19 cellular contexts compared by ENCODE assay signal in the genomic region with DNA sequence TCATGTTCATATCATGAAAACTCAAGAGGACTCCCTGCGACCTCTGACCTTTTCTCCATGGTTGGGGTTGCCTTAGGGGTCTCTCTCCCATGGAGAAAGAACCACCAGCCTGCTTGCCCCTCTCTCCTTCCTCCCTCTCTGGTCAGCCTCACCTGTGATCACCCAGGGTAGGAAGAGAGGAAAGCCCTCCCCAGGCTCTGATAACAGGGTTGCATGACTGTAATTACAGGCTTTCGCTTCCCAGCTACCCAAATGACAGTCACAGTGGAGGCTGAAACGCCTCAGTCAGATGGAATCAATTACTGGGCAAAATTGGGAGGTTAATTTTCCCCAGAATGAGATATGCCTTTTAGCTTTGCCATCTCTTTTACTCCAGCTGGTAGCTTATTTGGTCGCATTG.
A peak's percentile ranks its signal among the peaks of the same experiment; 100 is the strongest.
DNase-seq lines count a peak whose midpoint lies in the region; ATAC-seq, FAIRE-seq and TF ChIP-seq lines count a peak whose summit lies in the region.
"Had no signal": no experiment of that assay in that cellular context is flagged by ENCODE, and none has a peak within 500 bp of the region (broad histone marks: within the 10 kb centered on the region; RNA-seq: fewer than 3 reads in every experiment).

No MANE protein-coding gene starts in this region.

- H3K4ac ChIP-seq in mesendoderm (ENCODE audit: low read depth, low read length): no peak overlapping the region

- no peaks in the 10 kb centered on the region for H3K9me2 ChIP-seq in SK-N-SH

- POLR2A ChIA-PET in SK-N-SH (lab: Yijun Ruan, JAX): interaction anchor here (1.2 to 1.4 kb wide), 2 partner anchors 14 to 154 kb away, joined by 3 to 5 read pairs; no protein-coding TSS in a partner anchor

- TF ChIP-seq RAD21 in SK-N-SH (IDR thresholded peaks at IDR 0.05; ENCODE audit: low read length): peak; percentile 43

- no peak overlapping the region for H3K27ac Mint-ChIP-seq in Calu3 (ENCODE audit: unreplicated experiment)
- H3K27ac Mint-ChIP-seq: CD8-positive, alpha-beta memory T cell; T-helper 17 cell had no signal

- no peaks in the 10 kb centered on the region for H3K27me3 Mint-ChIP-seq in Calu3 (ENCODE audit: unreplicated experiment)
- H3K27me3 Mint-ChIP-seq: IgD-negative memory B cell, T-helper 17 cell had no signal

- no peak overlapping the region for H3K4me3 Mint-ChIP-seq in Calu3 (ENCODE audit: low read depth, unreplicated experiment)
- H3K4me3 Mint-ChIP-seq: CD8-positive, alpha-beta memory T cell; IgD-negative memory B cell; T-helper 17 cell had no signal

- DNase-seq in COR-L47 (lab: John Stamatoyannopoulos, UW) (peak; percentile 65), NCI-H1417 treated with DMSO at 0.1 percent for 48 hours (lab: John Stamatoyannopoulos, UW) (peak; percentile 54), SK-N-SH (peak; percentile 81), mesendoderm (peak; percentile 44), Calu3 (no peak), GM12892 (ENCODE audit: insufficient read length) (no peak)
- DNase-seq: CD8-positive, alpha-beta memory T cell; DMS 273 treated with DMSO at 0.1 percent for 48 hours; NCI-H2029; NCI-H345; NCI-H774; Peyer's patch; Right ventricle myocardium superior; T-helper 17 cell had no signal

- ATAC-seq in GM18858 (IDR thresholded peaks at IDR 0.05; ENCODE audit: unreplicated experiment): no peak
- no peak for ATAC-seq in HG02981 (IDR thresholded peaks at IDR 0.05; ENCODE audit: unreplicated experiment)
- ATAC-seq: HCT116, T-helper 17 cell had no signal

- no peaks in the 10 kb centered on the region for H3K36me3 Mint-ChIP-seq in Calu3 (ENCODE audit: insufficient read depth, unreplicated experiment)
- H3K36me3 Mint-ChIP-seq: CD8-positive, alpha-beta memory T cell; IgD-negative memory B cell had no signal

- H3K4me1 ChIP-seq in SK-N-SH (ENCODE audit: control insufficient read depth in 1 of 2, insufficient read depth in 2 of 2, low read depth in 1 of 2, low read length in 1 of 2) (peaks cover 0 to 14% of the 10 kb centered on the region in 2 experiments; a peak in 2 of 4 replicates), mesendoderm (ENCODE audit: control insufficient read depth, low read depth, low read length) (no peaks in the 10 kb centered on the region)
- H3K4me1 ChIP-seq: Peyer's patch had no signal

- H3K9me3 ChIP-seq in SK-N-SH: no peaks in the 10 kb centered on the region
- H3K9me3 ChIP-seq: Peyer's patch had no signal

- H2AFZ ChIP-seq in SK-N-SH (ENCODE audit: low read depth): no peak overlapping the region

- no peaks in the 10 kb centered on the region for H3K27me3 ChIP-seq in SK-N-SH (ENCODE audit: insufficient read depth)
- H3K27me3 ChIP-seq in mesendoderm (ENCODE audit: insufficient read depth, low read length, poor library complexity): no peaks in the 10 kb centered on the region
- H3K27me3 ChIP-seq: Peyer's patch had no signal

- no peaks in the 10 kb centered on the region for H3K79me1 ChIP-seq in mesendoderm (ENCODE audit: low read length)

- no peaks in the 10 kb centered on the region for H3K36me3 ChIP-seq in SK-N-SH (replicated peaks in 1 of 2; ENCODE audit: control insufficient read depth in 1 of 2, insufficient read depth in 2 of 2, low read length in 1 of 2)
- H3K36me3 ChIP-seq in mesendoderm (ENCODE audit: control insufficient read depth, insufficient read depth, low read length): no peaks in the 10 kb centered on the region
- H3K36me3 ChIP-seq: Peyer's patch had no signal

- H3F3A ChIP-seq in SK-N-SH (replicated peaks; ENCODE audit: insufficient read depth): no peaks in the 10 kb centered on the region

- no peak overlapping the region for H2BK5ac ChIP-seq in mesendoderm (ENCODE audit: low read length)

- H3K27ac ChIP-seq in SK-N-SH (ENCODE audit: low read depth in 2 of 2, low read length in 1 of 2) (peak overlapping the region in 1 of 2 experiments; percentile 93; a peak in 2 of 4 replicates), mesendoderm (ENCODE audit: low read depth, low read length) (no peak overlapping the region)
- H3K27ac ChIP-seq: Peyer's patch had no signal

- intact Hi-C loops in Calu3 (cut with micrococcal nuclease; ENCODE audit: unreplicated experiment): no loop called here

- TF ChIP-seq CTCF in SK-N-SH (IDR thresholded peaks at IDR 0.05): no peak
- no peak for TF ChIP-seq CTCF in Calu3 (IDR thresholded peaks at IDR 0.05; ENCODE audit: unreplicated experiment)

- no peak overlapping the region for H3K56ac ChIP-seq in mesendoderm (ENCODE audit: low read length)

- TF ChIP-seq EP300 in SK-N-SH (IDR thresholded peaks at IDR 0.05; ENCODE audit: borderline replicate concordance in 1 of 2, low read depth in 1 of 2, low read length in 1 of 2): peak in 1 of 2 experiments; percentile 81; a peak in 2 of 4 replicates

- H3K4me3 ChIP-seq in SK-N-SH (ENCODE audit: low read depth in 2 of 2, low read length in 1 of 2) (no peak overlapping the region; a peak in 1 of 4 replicates), mesendoderm (ENCODE audit: low read length) (no peak overlapping the region)
- H3K4me3 ChIP-seq: Peyer's patch had no signal

- no peaks in the 10 kb centered on the region for H3K4me1 Mint-ChIP-seq in Calu3 (ENCODE audit: low read depth, unreplicated experiment)
- H3K4me1 Mint-ChIP-seq: CD8-positive, alpha-beta memory T cell; IgD-negative memory B cell; T-helper 17 cell had no signal

- H3K9ac ChIP-seq in SK-N-SH (no peak overlapping the region), mesendoderm (ENCODE audit: low read length) (no peak overlapping the region)

- H2BK15ac ChIP-seq in mesendoderm (replicated peaks; ENCODE audit: low read depth): no peak overlapping the region

- no peaks in the 10 kb centered on the region for H4K20me1 ChIP-seq in SK-N-SH (ENCODE audit: insufficient read depth)

- 30% methylated on average over 4 of the region's 4 CpGs for WGBS in SK-N-SH (ENCODE audit: low lambda C conversion rate)
- WGBS in mesendoderm (ENCODE audit: extremely low coverage, insufficient coverage, low lambda C conversion rate): no CpG with 5 or more reads among the region's 4 CpGs

- no peak overlapping the region for H2AK5ac ChIP-seq in mesendoderm (ENCODE audit: low read length)

- no peak overlapping the region for H2BK120ac ChIP-seq in mesendoderm (ENCODE audit: low read depth, low read length)

- FAIRE-seq in GM12892 (lab: Jason Lieb, UNC): no peak
- FAIRE-seq: GM18507 had no signal

- no TSS peak for BruUV-seq in Calu3 (replicated peaks; lab: Mats Ljungman, UMichigan)

- CTCF ChIA-PET in SK-N-SH (lab: Yijun Ruan, JAX): interaction anchor here (0.7 to 1.5 kb wide), 11 partner anchors 9 to 685 kb away, joined by 3 to 5 read pairs (median 3); no protein-coding TSS in a partner anchor
- CTCF ChIA-PET in Calu3 (lab: Charles Lee): interaction anchor here (0.5 kb wide), 1 partner anchor 1044 kb away, joined by 4 read pairs; no protein-coding TSS in a partner anchor

- no peak overlapping the region for H4K5ac ChIP-seq in mesendoderm (ENCODE audit: low read length)

- H3K9me3 Mint-ChIP-seq in Calu3 (ENCODE audit: low read depth, unreplicated experiment): no peaks in the 10 kb centered on the region
- H3K9me3 Mint-ChIP-seq: IgD-negative memory B cell had no signal

- no peak overlapping the region for H3K23ac ChIP-seq in mesendoderm (ENCODE audit: low read length)

- no peaks in the 10 kb centered on the region for H3K79me2 ChIP-seq in SK-N-SH (ENCODE audit: insufficient read depth)
- no peaks in the 10 kb centered on the region for H3K79me2 ChIP-seq in mesendoderm (ENCODE audit: control insufficient read depth, insufficient read depth, low read length)

- H4K8ac ChIP-seq in mesendoderm (ENCODE audit: low read depth, low read length): peak overlapping the region; percentile 65

- no peak for TF ChIP-seq POLR2A in GM12892 (IDR thresholded peaks at IDR 0.05; ENCODE audit: low read depth, low read length)

- H3K18ac ChIP-seq in mesendoderm (ENCODE audit: low read length): no peak overlapping the region

- no peak overlapping the region for H3K4me2 ChIP-seq in SK-N-SH
- no peak overlapping the region for H3K4me2 ChIP-seq in mesendoderm (ENCODE audit: low read length)

TF ChIP-seq in SK-N-SH, 30 proteins besides CTCF, POLR2A, EP300 and RAD21:
- peak; percentile 80 for TF ChIP-seq GATA2 (CRISPR knock-in tag; IDR thresholded peaks at IDR 0.05)
- TF ChIP-seq CHD2 (IDR thresholded peaks at IDR 0.05; ENCODE audit: low read length, partially characterized antibody): peak; percentile 71
- TF ChIP-seq RCOR1 (IDR thresholded peaks at IDR 0.05; ENCODE audit: low read length): peak; percentile 76
- peak; percentile 19; the same call in 1 of the 2 replicates for TF ChIP-seq TCF12 (IDR thresholded peaks at IDR 0.05)
- TF ChIP-seq FOXJ3 (CRISPR knock-in tag; IDR thresholded peaks at IDR 0.05): peak; percentile 17; the same call in 1 of the 2 replicates
- TF ChIP-seq RXRA (IDR thresholded peaks at IDR 0.05; ENCODE audit: borderline replicate concordance, low read depth): no peak
- TF ChIP-seq FOXM1 (IDR thresholded peaks at IDR 0.05; ENCODE audit: low read depth): no peak
- TF ChIP-seq MXI1 (IDR thresholded peaks at IDR 0.05; ENCODE audit: low read depth, low read length): peak; percentile 68; the same call in 1 of the 2 replicates

Comparison
In these comparisons a context has a peak if more than half of its experiments do, and no peak if none do; other contexts are left out.
1. DNase-seq: peak in COR-L47 (single experiment), NCI-H1417 treated with DMSO at 0.1 percent for 48 hours (single experiment), SK-N-SH (single experiment) and mesendoderm (single experiment); none in Calu3 (single experiment) and GM12892 (single experiment).